10 cellular contexts compared by ENCODE assay signal in the genomic region with DNA sequence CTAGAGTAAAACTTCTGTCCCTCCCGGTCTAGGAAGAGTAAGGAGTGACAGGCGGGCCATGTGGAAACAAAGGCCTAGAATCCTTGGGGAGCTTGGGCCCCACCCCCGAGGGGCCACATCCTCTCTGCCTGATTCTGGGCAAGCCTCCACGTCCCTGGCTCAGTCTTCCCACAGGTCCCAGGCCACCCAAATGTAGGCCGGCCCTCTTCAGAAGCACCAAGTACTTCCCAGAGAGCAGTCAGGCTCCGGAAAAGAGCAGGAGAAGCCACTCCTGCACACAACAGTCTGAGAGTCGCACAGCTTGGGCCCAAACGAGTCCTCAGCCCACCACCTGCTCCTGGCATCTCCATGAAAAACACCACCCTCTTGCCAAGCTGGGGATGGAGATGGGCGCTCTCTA. TPM values are rescaled to one million over a fixed set of nuclear protein-coding genes. Genes with fewer than 3 reads are reported as not detected.
A peak's percentile ranks its signal among the peaks of the same experiment; 100 is the strongest.
DNase-seq lines count a peak whose midpoint lies in the region; ATAC-seq, FAIRE-seq and TF ChIP-seq lines count a peak whose summit lies in the region.
"Had no signal": no experiment of that assay in that cellular context is flagged by ENCODE, and none has a peak within 500 bp of the region (broad histone marks: within the 10 kb centered on the region; RNA-seq: fewer than 3 reads in every experiment).

No MANE protein-coding gene starts in this region.

- H3K9ac ChIP-seq in fibroblast of lung (ENCODE audit: insufficient read depth, low read length), result peak overlapping the region; percentile 32

- no peaks in the 10 kb centered on the region for H3K27me3 ChIP-seq in Caco-2 (replicated peaks; ENCODE audit: control insufficient read depth, insufficient read depth, low read length)
- H3K27me3 ChIP-seq in SJCRH30, result no peaks in the 10 kb centered on the region
- no peaks in the 10 kb centered on the region for H3K27me3 ChIP-seq in fibroblast of lung (ENCODE audit: control insufficient read depth, insufficient read depth, low read length)

- ATAC-seq in sciatic nerve (peak; percentile 5), GM18517 (IDR thresholded peaks at IDR 0.05; ENCODE audit: unreplicated experiment) (no peak)

- H3K4me1 ChIP-seq in Caco-2 (peaks cover 39% of the 10 kb centered on the region), SJCRH30 (peaks cover 72% of the 10 kb centered on the region), fibroblast of lung (ENCODE audit: control insufficient read depth, extremely low read depth, insufficient read depth, low read length) (peaks cover 49% of the 10 kb centered on the region)

- CTCF ChIA-PET in Caco-2 (lab: Charles Lee) (no interaction called here), GM10248 (lab: Yijun Ruan, JAX) (interaction anchor here (16.7 to 33.1 kb wide), 2 partner anchors 13 to 24 kb away, joined by 356 to 1137 read pairs; a partner anchor contains a TSS)

- H3K9me3 ChIP-seq in Caco-2, result no peaks in the 10 kb centered on the region
- no peaks in the 10 kb centered on the region for H3K9me3 ChIP-seq in SJCRH30 (replicated peaks)
- no peaks in the 10 kb centered on the region for H3K9me3 ChIP-seq in fibroblast of lung (ENCODE audit: control insufficient read depth, insufficient read depth, low read depth, low read length)

- H3K27me3 Mint-ChIP-seq in Caco-2 (ENCODE audit: insufficient read depth, unreplicated experiment), result no peaks in the 10 kb centered on the region

- POLR2A ChIA-PET in Caco-2 (lab: Charles Lee), result no interaction called here
- POLR2A ChIA-PET in GM10248 (lab: Yijun Ruan, JAX), result interaction anchor here (0.5 to 13.1 kb wide), 3 partner anchors 10 to 486 kb away, joined by 4 to 225 read pairs (median 23); a partner anchor contains a TSS

- TF ChIP-seq CTCF in Caco-2 (IDR thresholded peaks at IDR 0.05; ENCODE audit: insufficient read depth in 1 of 2, low read depth in 1 of 2, low read length in 1 of 2, severe bottlenecking in 1 of 2, unreplicated experiment in 1 of 2) (no peak), fibroblast of lung (conservative IDR thresholded peaks at IDR 0.05 in 1 of 2, IDR thresholded peaks at IDR 0.05 in 1 of 2; ENCODE audit: low read depth in 1 of 2, low read length in 2 of 2) (no peak), GM10248 (IDR thresholded peaks at IDR 0.05; ENCODE audit: control extremely low read depth, extremely low read depth, low read depth, missing control alignments) (no peak)

- FAIRE-seq in GM19239 (lab: Jason Lieb, UNC), result no peak
- FAIRE-seq: G401.6 had no signal

- H3K9me3 Mint-ChIP-seq in Caco-2 (ENCODE audit: unreplicated experiment), result no peaks in the 10 kb centered on the region

- H3K4me1 Mint-ChIP-seq in Caco-2 (ENCODE audit: low read depth, unreplicated experiment), result peaks cover 8% of the 10 kb centered on the region

- H3K36me3 Mint-ChIP-seq in Caco-2 (ENCODE audit: insufficient read depth, unreplicated experiment), result peaks cover 57% of the 10 kb centered on the region

- H3K79me2 ChIP-seq in fibroblast of lung (ENCODE audit: control insufficient read depth, insufficient read depth, low read length), result peaks cover 76% of the 10 kb centered on the region

- no TSS peak for BruUV-seq in Caco-2 (replicated peaks; lab: Mats Ljungman, UMichigan)

- H4K20me1 ChIP-seq in fibroblast of lung (ENCODE audit: control insufficient read depth, extremely low read depth, insufficient read depth, low read length), result no peaks in the 10 kb centered on the region

- peak overlapping the region; percentile 78 for H3K4me2 ChIP-seq in fibroblast of lung (ENCODE audit: extremely low read depth, insufficient read depth, low read length)

- no peak overlapping the region for H2AFZ ChIP-seq in fibroblast of lung (ENCODE audit: low read length)

- DNase-seq in Caco-2, result no peak
- DNase-seq in SJCRH30, result peak in 1 of 2 experiments; percentile 57
- peak; percentile 34 to 56 for DNase-seq in fibroblast of lung (ENCODE audit: low read depth in 2 of 2)
- DNase-seq in sciatic nerve (ENCODE audit: low spot score), result no peak
- DNase-seq in GM10248 (ENCODE audit: extremely low spot score), result no peak
- no peak for DNase-seq in GM19239 (ENCODE audit: insufficient read length, low spot score)
- no peak for DNase-seq in activated CD4-positive, CD25-positive, alpha-beta regulatory T cell treated with anti-CD3 and anti-CD28 coated beads, Interleukin-2, amount 50 U/mL, for 72 hours
- DNase-seq: hippocampal formation had no signal

- H3K27ac ChIP-seq in SJCRH30 (peak overlapping the region; percentile 84), fibroblast of lung (ENCODE audit: insufficient read depth, low read length) (peak overlapping the region; percentile 99)

- H3K36me3 ChIP-seq in Caco-2 (ENCODE audit: control insufficient read depth, insufficient read depth, low read length) (peaks cover 8% of the 10 kb centered on the region), SJCRH30 (peaks cover 13% of the 10 kb centered on the region; the same call in 1 of the 2 replicates), fibroblast of lung (ENCODE audit: control insufficient read depth, insufficient read depth, low read length) (peaks cover 16% of the 10 kb centered on the region)

- H3K4me3 ChIP-seq in Caco-2 (ENCODE audit: low read depth, low read length) (no peak overlapping the region), SJCRH30 (no peak overlapping the region; the same call in 1 of the 2 replicates), fibroblast of lung (replicated peaks in 1 of 4; ENCODE audit: control extremely low read depth in 1 of 4, insufficient read depth in 1 of 4, low read depth in 3 of 4, low read length in 4 of 4) (peak overlapping the region in 1 of 4 experiments; percentile 46)

- H3K27ac Mint-ChIP-seq in Caco-2 (ENCODE audit: unreplicated experiment), result peak overlapping the region; percentile 76

- intact Hi-C loops in Caco-2 (cut with micrococcal nuclease; ENCODE audit: unreplicated experiment), result no loop called here
- intact Hi-C loops in sciatic nerve (cut with DNase I), result no loop called here

- no peak overlapping the region for H3K4me3 Mint-ChIP-seq in Caco-2 (ENCODE audit: unreplicated experiment)

RNA-seq across cellular contexts. Expression of a gene that starts 15.5 kb away (rescaled TPM):
- 123 and 129 TPM in 2 replicates for total RNA-seq in Caco-2 (2022)
- 43.4 and 45.0 TPM in 2 replicates for total RNA-seq in SJCRH30 (2014; rRNA removed; shearing (Covaris generic))
- 40.8 and 71.3 TPM in 2 replicates for total RNA-seq in fibroblast of lung
- polyA plus RNA-seq in fibroblast of lung, result 240 and 248 TPM in 2 replicates
- polyA plus RNA-seq in fibroblast of lung (2012), result 181 and 192 TPM in 2 replicates
- 634 and 716 TPM in 2 replicates for polyA minus RNA-seq in fibroblast of lung (ENCODE audit: low replicate concordance)
- 64.5 TPM for total RNA-seq in sciatic nerve

RNA-seq across cellular contexts. Expression of a gene that starts 18.5 kb away (rescaled TPM):
- total RNA-seq in Caco-2 (2022) (29.1 and 36.0 TPM in 2 replicates), fibroblast of lung (0.33 and 0.77 TPM in 2 replicates), sciatic nerve (0.58 TPM)
- 0.03 and 0.10 TPM in 2 replicates for total RNA-seq in SJCRH30 (2014; rRNA removed; shearing (Covaris generic))
- 0.02 and 0.03 TPM in 2 replicates for polyA plus RNA-seq in fibroblast of lung
- 0.13 TPM in 2 replicates for polyA plus RNA-seq in fibroblast of lung (2012)
- polyA minus RNA-seq in fibroblast of lung (ENCODE audit: low replicate concordance), result not detected in 2 replicates

RNA-seq across cellular contexts. Expression of a gene that starts 52.6 kb away (rescaled TPM):
- 32.7 and 36.8 TPM in 2 replicates for total RNA-seq in Caco-2 (2022)
- total RNA-seq in SJCRH30 (2014; rRNA removed; shearing (Covaris generic)), result 25.9 and 26.3 TPM in 2 replicates
- total RNA-seq in fibroblast of lung, result 12.1 and 13.7 TPM in 2 replicates
- polyA plus RNA-seq in fibroblast of lung, result 8.9 and 14.2 TPM in 2 replicates
- 15.3 and 28.8 TPM in 2 replicates for polyA plus RNA-seq in fibroblast of lung (2012)
- 32.7 and 60.9 TPM in 2 replicates for polyA minus RNA-seq in fibroblast of lung (ENCODE audit: low replicate concordance)
- total RNA-seq in sciatic nerve, result 17.7 TPM

RNA-seq across cellular contexts. Expression of a gene that starts 54.1 kb away (rescaled TPM):
- 27.9 and 31.1 TPM in 2 replicates for total RNA-seq in Caco-2 (2022)
- total RNA-seq in SJCRH30 (2014; rRNA removed; shearing (Covaris generic)), result 6.2 and 7.4 TPM in 2 replicates
- total RNA-seq in fibroblast of lung, result 7.4 and 9.9 TPM in 2 replicates
- polyA plus RNA-seq in fibroblast of lung, result 3.1 and 5.1 TPM in 2 replicates
- 9.5 and 15.8 TPM in 2 replicates for polyA plus RNA-seq in fibroblast of lung (2012)
- polyA minus RNA-seq in fibroblast of lung (ENCODE audit: low replicate concordance), result 14.8 and 32.3 TPM in 2 replicates
- 28.0 TPM for total RNA-seq in sciatic nerve

RNA-seq across cellular contexts. Expression of a gene that starts 59.9 kb away (rescaled TPM):
- total RNA-seq in Caco-2 (2022) (16.8 and 21.4 TPM in 2 replicates), fibroblast of lung (4.9 and 9.2 TPM in 2 replicates), sciatic nerve (18.0 TPM)
- 8.9 and 9.6 TPM in 2 replicates for total RNA-seq in SJCRH30 (2014; rRNA removed; shearing (Covaris generic))
- polyA plus RNA-seq in fibroblast of lung, result 6.4 and 9.2 TPM in 2 replicates
- 6.5 and 12.0 TPM in 2 replicates for polyA plus RNA-seq in fibroblast of lung (2012)
- polyA minus RNA-seq in fibroblast of lung (ENCODE audit: low replicate concordance), result 34.1 and 53.5 TPM in 2 replicates

Comparison
In these comparisons a context has a peak if more than half of its experiments do, and no peak if none do; other contexts are left out.
1. DNase-seq: peak in fibroblast of lung (2 of 2); none in Caco-2 (0 of 2), sciatic nerve (single experiment), GM10248 (single experiment), GM19239 (single experiment) and activated CD4-positive, CD25-positive, alpha-beta regulatory T cell treated with anti-CD3 and anti-CD28 coated beads, Interleukin-2, amount 50 U/mL, for 72 hours (single experiment).
2. RNA of a gene that starts 18.5 kb away (total RNA-seq): 29.1 to 36.0 TPM in Caco-2; 0.58 TPM in sciatic nerve (single experiment), 0.33 to 0.77 TPM in fibroblast of lung and 0.03 to 0.10 TPM in SJCRH30; every median in the first group is over 10 times any median in the second.